In genomic region chr14:61510736-61511557, GRCh38 we compare ENCODE assay signal across 11 cellular contexts.
DNase-seq lines count a peak whose midpoint lies in the region; ATAC-seq and TF ChIP-seq lines count a peak whose summit lies in the region.
"Had no signal": no experiment of that assay in that cellular context is flagged by ENCODE, and none has a peak within 500 bp of the region (broad histone marks: within the 10 kb centered on the region; RNA-seq: fewer than 3 reads in every experiment).

No MANE protein-coding gene starts in this region.

- H3K4me1 ChIP-seq in GM23248 (ENCODE audit: insufficient read depth) (peaks cover 28% of the 10 kb centered on the region), spleen (peaks cover 7 to 100% (median 46%) of the 10 kb centered on the region in 6 donors)

- no peaks in the 10 kb centered on the region for H3K27me3 ChIP-seq in GM23248 (replicated peaks; ENCODE audit: insufficient read depth)
- no peaks in the 10 kb centered on the region for H3K27me3 ChIP-seq in spleen (replicated peaks in 1 of 7)
- H3K27me3 ChIP-seq: right atrium auricular region had no signal

- H3K4me3 Mint-ChIP-seq in effector memory CD8-positive, alpha-beta T cell: peak overlapping the region in 1 of 2 donors; percentile 17
- H3K4me3 Mint-ChIP-seq in CD14-positive monocyte: no peak overlapping the region

- peak; percentile 19 for ATAC-seq in effector memory CD8-positive, alpha-beta T cell (replicated peaks)

- 83 to 86% methylated on average over 6 of the region's 6 CpGs for WGBS in GM23248 (ENCODE audit: low coverage in 1 of 2, low lambda C conversion rate in 2 of 2, missing lambda C conversion rate in 2 of 2), 2 experiments
- 89 to 94% (median 92%) methylated on average over 6 of the region's 6 CpGs for WGBS in spleen, 5 donors

- H3K79me2 ChIP-seq in GM23248 (ENCODE audit: insufficient read depth): no peaks in the 10 kb centered on the region

- CTCF ChIA-PET in RWPE1 (lab: Yijun Ruan, JAX): no interaction called here

- no peaks in the 10 kb centered on the region for H3K9me2 ChIP-seq in GM23248 (ENCODE audit: insufficient read depth)

- no peak overlapping the region for H2AFZ ChIP-seq in GM23248

- H3F3A ChIP-seq in GM23248 (ENCODE audit: insufficient read depth): peaks cover 28% of the 10 kb centered on the region

- H3K4me1 Mint-ChIP-seq in effector memory CD8-positive, alpha-beta T cell (ENCODE audit: low read depth in 2 of 2): peaks cover 45 to 81% of the 10 kb centered on the region in 2 donors
- H3K4me1 Mint-ChIP-seq in CD14-positive monocyte: peaks cover 32% of the 10 kb centered on the region

- TF ChIP-seq POLR2A in spleen (IDR thresholded peaks at IDR 0.05): no peak

- H4K20me1 ChIP-seq in GM23248 (ENCODE audit: insufficient read depth): no peaks in the 10 kb centered on the region

- H3K36me3 ChIP-seq in GM23248 (ENCODE audit: low read depth) (no peaks in the 10 kb centered on the region), spleen (peaks cover 0 to 18% (median 0%) of the 10 kb centered on the region in 6 donors)
- H3K36me3 ChIP-seq: right atrium auricular region had no signal

- H3K9me3 Mint-ChIP-seq in effector memory CD8-positive, alpha-beta T cell: no peaks in the 10 kb centered on the region
- H3K9me3 Mint-ChIP-seq in CD14-positive monocyte: no peaks in the 10 kb centered on the region

- no peaks in the 10 kb centered on the region for H3K27me3 Mint-ChIP-seq in effector memory CD8-positive, alpha-beta T cell
- H3K27me3 Mint-ChIP-seq in CD14-positive monocyte (ENCODE audit: low read depth in 3 of 3): no peaks in the 10 kb centered on the region

- H3K4me3 ChIP-seq in GM23248 (no peak overlapping the region), spleen (no peak overlapping the region)
- H3K4me3 ChIP-seq: right atrium auricular region, SK-N-MC had no signal

- intact Hi-C loops in spleen (cut with DNase I; ENCODE audit: low total_unique reads): no loop called here
- intact Hi-C loops in CD14-positive monocyte (cut with micrococcal nuclease): no loop called here

- no peak overlapping the region for H3K9ac ChIP-seq in GM23248

- peak overlapping the region; percentile 41 to 78 for H3K27ac Mint-ChIP-seq in effector memory CD8-positive, alpha-beta T cell
- H3K27ac Mint-ChIP-seq in CD14-positive monocyte: peak overlapping the region in 3 of 7 donors; percentile 12 to 68 (median 28)

- TF ChIP-seq CTCF in RWPE1 (conservative IDR thresholded peaks at IDR 0.05; ENCODE audit: low read depth): no peak
- TF ChIP-seq CTCF in spleen (IDR thresholded peaks at IDR 0.05 in 8 of 11, conservative IDR thresholded peaks at IDR 0.05 in 3 of 11): no peak
- no peak for TF ChIP-seq CTCF in CD14-positive monocyte (IDR thresholded peaks at IDR 0.05)

- DNase-seq in GM23248 (no peak), RWPE1 (ENCODE audit: low spot score) (no peak), spleen (no peak), GOT3 (lab: John Stamatoyannopoulos, UW) (no peak), NCI-H82 treated with DMSO at 0.1 percent for 48 hours (lab: John Stamatoyannopoulos, UW; ENCODE audit: unreplicated experiment) (no peak), CD14-positive monocyte (ENCODE audit: low spot score) (no peak)
- DNase-seq in effector memory CD8-positive, alpha-beta T cell: no peak
- DNase-seq: activated effector memory CD4-positive, alpha-beta T cell treated with Interleukin-2 at 50 U/mL for 16 hours; NCI-H1930 had no signal

- POLR2A ChIA-PET in RWPE1 (lab: Yijun Ruan, JAX; ENCODE audit: low non-redundant PET): no interaction called here

- in situ Hi-C loops in GM23248 (cut with MboI): no loop called here

- H3K27ac ChIP-seq in GM23248 (peak overlapping the region; percentile 88), RWPE1 (peak overlapping the region; percentile 82), spleen (peak overlapping the region in 7 of 8 donors; percentile 15 to 66 (median 44))
- H3K27ac ChIP-seq: SK-N-MC had no signal

- H3K36me3 Mint-ChIP-seq in effector memory CD8-positive, alpha-beta T cell (ENCODE audit: insufficient read depth): peaks cover 78% of the 10 kb centered on the region
- H3K36me3 Mint-ChIP-seq in CD14-positive monocyte: peaks cover 11 to 17% of the 10 kb centered on the region in 2 donors

- no peak overlapping the region for H3K4me2 ChIP-seq in GM23248 (ENCODE audit: unreplicated experiment)

- H3K9me3 ChIP-seq in GM23248 (ENCODE audit: low read depth) (no peaks in the 10 kb centered on the region), spleen (no peaks in the 10 kb centered on the region)
- H3K9me3 ChIP-seq: right atrium auricular region had no signal
